Comparison of ENCODE assay signal across 8 cellular contexts in genomic region chr11:72721276-72721675, GRCh38. TPM values are rescaled to one million over a fixed set of nuclear protein-coding genes. Genes with fewer than 3 reads are reported as not detected.
DNase-seq lines count a peak whose midpoint lies in the region; ATAC-seq and TF ChIP-seq lines count a peak whose summit lies in the region.

No MANE protein-coding gene starts in this region.

- H3K36me3 Mint-ChIP-seq in T-helper 2 cell treated with Interferon-gamma antibody and Interleukin-4, amounts not matched to agents 5 μg/mL and 100 μg/mL, for 36 hours (ENCODE audit: low read depth): peaks cover 7% of the 10 kb centered on the region

- TF ChIP-seq CTCF in ascending aorta (IDR thresholded peaks at IDR 0.05): no peak
- TF ChIP-seq CTCF in lower leg skin (IDR thresholded peaks at IDR 0.05): no peak
- TF ChIP-seq CTCF in testis (IDR thresholded peaks at IDR 0.05): no peak

- 8 to 10% methylated on average over 3 of the region's 3 CpGs for WGBS in lower leg skin, 2 donors
- 6 to 15% methylated on average over 3 of the region's 3 CpGs for WGBS in testis, 2 donors

- H3K4me3 Mint-ChIP-seq in T-helper 2 cell treated with Interferon-gamma antibody and Interleukin-4, amounts not matched to agents 5 μg/mL and 100 μg/mL, for 36 hours: peak overlapping the region; percentile 96

- no peaks in the 10 kb centered on the region for H3K9me3 Mint-ChIP-seq in T-helper 2 cell treated with Interferon-gamma antibody and Interleukin-4, amounts not matched to agents 5 μg/mL and 100 μg/mL, for 36 hours

- H3K4me3 ChIP-seq in ascending aorta (peak overlapping the region; percentile 68 to 76), lower leg skin (ENCODE audit: low read depth, poor library complexity, severe bottlenecking) (peak overlapping the region; percentile 49), testis (peak overlapping the region; percentile 46 to 68)

- H3K27ac ChIP-seq in ascending aorta (peak overlapping the region; percentile 40 to 90), testis (peak overlapping the region; percentile 87 to 89)

- H3K4me1 ChIP-seq in ascending aorta (peaks cover 13 to 32% of the 10 kb centered on the region in 2 donors), testis (peaks cover 21% of the 10 kb centered on the region)

- H3K27me3 ChIP-seq in ascending aorta (no peaks in the 10 kb centered on the region), testis (no peaks in the 10 kb centered on the region)

- TF ChIP-seq POLR2A in lower leg skin (IDR thresholded peaks at IDR 0.05) (no peak), testis (IDR thresholded peaks at IDR 0.05) (no peak)

- H3K9me3 ChIP-seq in ascending aorta (no peaks in the 10 kb centered on the region), testis (no peaks in the 10 kb centered on the region)

- H3K27ac Mint-ChIP-seq in T-helper 2 cell treated with Interferon-gamma antibody and Interleukin-4, amounts not matched to agents 5 μg/mL and 100 μg/mL, for 36 hours: peak overlapping the region; percentile 93

- no peak for ATAC-seq in left colon

- H3K27me3 Mint-ChIP-seq in T-helper 2 cell treated with Interferon-gamma antibody and Interleukin-4, amounts not matched to agents 5 μg/mL and 100 μg/mL, for 36 hours (ENCODE audit: low read depth): no peaks in the 10 kb centered on the region

- peaks cover 32% of the 10 kb centered on the region for H3K4me1 Mint-ChIP-seq in T-helper 2 cell treated with Interferon-gamma antibody and Interleukin-4, amounts not matched to agents 5 μg/mL and 100 μg/mL, for 36 hours (ENCODE audit: low read depth)

- intact Hi-C loops in ascending aorta (cut with DNase I) (loop anchor here (10.0 kb wide), 2 partner anchors 424 to 654 kb away; partner anchors contain the start of genes FCHSD2 and RELT), lower leg skin (cut with DNase I; ENCODE audit: low total_unique reads) (no loop called here), testis (cut with DNase I; ENCODE audit: low total_unique reads) (no loop called here), left colon (cut with DNase I, micrococcal nuclease) (loop anchor here (5.0 to 10.0 kb wide), 3 partner anchors 91 to 464 kb away; partner anchors contain the start of gene ATG16L2 (in 1 of the 2))

- peaks cover 3 to 13% of the 10 kb centered on the region in 2 donors for H3K36me3 ChIP-seq in ascending aorta
- H3K36me3 ChIP-seq in testis (ENCODE audit: low read depth, missing control alignments): no peaks in the 10 kb centered on the region

- no peak for DNase-seq in T-helper 2 cell treated with Interferon-gamma antibody and Interleukin-4, amounts not matched to agents 5 μg/mL and 100 μg/mL, for 36 hours (ENCODE audit: low spot score)
- no peak for DNase-seq in T-helper 2 cell
- no peak for DNase-seq in ascending aorta (ENCODE audit: low spot score in 2 of 2)
- DNase-seq in lower leg skin (ENCODE audit: low spot score in 2 of 2): no peak
- DNase-seq in testis: no peak
- DNase-seq in left colon: no peak
- no peak for DNase-seq in DMS53 (lab: John Stamatoyannopoulos, UW)
- DNase-seq in activated CD4-positive, alpha-beta T cell treated with anti-CD3 and anti-CD28 coated beads for 1 hour: no peak

RNA-seq across cellular contexts. Expression of gene ARAP1, which starts 30.9 kb away (rescaled TPM):
- 238 TPM for total RNA-seq in ascending aorta
- 10 to 100 TPM; 60.6 to 89.6 (median 80.6) TPM for total RNA-seq in lower leg skin
- total RNA-seq in testis: 10 to 100 TPM; 65.2 to 88.3 TPM
- 46.9 TPM for polyA plus RNA-seq in testis (ENCODE audit: insufficient read depth, low read depth, low replicate concordance)
- 10 to 100 TPM; 62.5 to 69.1 TPM for total RNA-seq in left colon

RNA-seq across cellular contexts. Expression of gene PDE2A, which starts 47.1 kb away (rescaled TPM):
- total RNA-seq in ascending aorta (403 TPM), lower leg skin (10 to 100 TPM; 26.1 to 34.1 (median 30.6) TPM), testis (10 to 100 TPM; 15.2 to 20.6 TPM), left colon (10 to 100 TPM in 1 of 2 donors, 1 to 10 TPM in 1; 6.6 to 10.4 TPM)
- polyA plus RNA-seq in testis (ENCODE audit: insufficient read depth, low read depth, low replicate concordance): 14.1 TPM

Comparison
In these comparisons a context has a peak if more than half of its experiments do, and no peak if none do; other contexts are left out.
1. RNA of gene PDE2A, which starts 47.1 kb away (total RNA-seq): 403 TPM in ascending aorta (single experiment); 26.1 to 34.1 TPM in lower leg skin, 15.2 to 20.6 TPM in testis and 6.6 to 10.4 TPM in left colon; every median in the first group is over 10 times any median in the second.
2. intact Hi-C loops: an anchor here in ascending aorta (10.0 kb wide) and left colon (5.0 to 10.0 kb wide); none called in lower leg skin and testis.
3. Peak in every context shown above with its lines, with median percentiles within 50 percentile points of each other: H3K4me3 ChIP-seq.